8 cellular contexts compared by ENCODE assay signal in the genomic region with DNA sequence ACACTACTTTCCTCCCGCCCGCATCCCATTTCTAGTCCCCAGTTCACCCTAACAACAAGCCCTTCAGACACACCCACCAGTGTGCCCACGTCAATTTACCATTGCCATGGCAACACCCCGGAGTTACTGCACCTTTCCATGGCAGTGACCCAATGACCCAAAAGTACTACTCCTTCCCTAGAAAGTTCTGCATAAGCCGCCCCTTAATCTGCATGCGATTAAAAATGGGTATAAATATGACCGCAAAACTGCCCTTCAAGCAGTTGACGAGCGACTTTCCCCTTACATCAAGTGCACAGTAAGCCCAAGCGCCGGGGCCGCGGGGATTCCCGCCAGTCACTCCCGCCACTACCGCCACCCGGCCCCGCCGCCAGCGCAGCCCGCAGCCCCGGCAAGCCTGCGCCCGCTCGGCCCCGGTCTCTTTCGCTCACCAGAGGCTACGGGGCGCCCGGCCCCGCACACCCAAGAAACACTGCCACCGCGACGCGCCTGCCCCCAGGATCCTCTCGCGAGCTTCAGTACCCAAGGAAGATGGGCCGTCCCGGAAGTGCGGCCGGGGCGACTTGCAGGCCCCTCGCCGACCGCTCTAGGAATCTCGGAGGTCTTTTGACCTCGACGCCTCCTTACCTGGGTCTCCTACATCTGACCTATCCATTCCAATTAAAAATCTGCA. TPM values are rescaled to one million over a fixed set of nuclear protein-coding genes. Genes with fewer than 3 reads are reported as not detected.
DNase-seq lines count a peak whose midpoint lies in the region; ATAC-seq and TF ChIP-seq lines count a peak whose summit lies in the region.

No MANE protein-coding gene starts in this region.

- peak overlapping the region; percentile 81 to 97 (median 92) for H3K27ac Mint-ChIP-seq in naive B cell
- H3K27ac Mint-ChIP-seq in stimulated activated effector memory CD8-positive, alpha-beta T cell treated with anti-CD3 and anti-CD28 coated beads, Interleukin-12 subunit alpha, Interleukin-12 subunit beta, amount 100 ng/mL, for 72 hours, result peak overlapping the region; percentile 83

- DNase-seq in NCI-H748 (lab: John Stamatoyannopoulos, UW; ENCODE audit: unreplicated experiment), result peak; percentile 91
- peak; percentile 63 to 73 for DNase-seq in activated T-cell treated with anti-CD3 and anti-CD28 coated beads, Interleukin-2, amount 50 U/mL, for 48 hours
- DNase-seq in fibroblast of mammary gland (ENCODE audit: low read depth), result peak; percentile 84
- peak; percentile 70 for DNase-seq in naive B cell
- peak; percentile 20 to 59 for DNase-seq in stimulated activated effector memory CD8-positive, alpha-beta T cell treated with anti-CD3 and anti-CD28 coated beads, Interleukin-12 subunit alpha, Interleukin-12 subunit beta, amount 100 ng/mL, for 72 hours (ENCODE audit: low spot score in 2 of 2)
- DNase-seq in NK-92 treated with Interleukin-12 subunit alpha and Interleukin-12 subunit beta, amount 100 ng/mL, for 24 hours (lab: John Stamatoyannopoulos, UW), result no peak

- ATAC-seq in HG02798 (IDR thresholded peaks at IDR 0.05; ENCODE audit: poor library complexity, unreplicated experiment) (peak; percentile 93), naive B cell (ENCODE audit: low read depth in 2 of 2) (peak; percentile 86 to 87)
- ATAC-seq in stimulated activated effector memory CD8-positive, alpha-beta T cell treated with anti-CD3 and anti-CD28 coated beads, Interleukin-12 subunit alpha, Interleukin-12 subunit beta, amount 100 ng/mL, for 72 hours, result peak; percentile 91

- H3K9me3 Mint-ChIP-seq in naive B cell, result peaks cover 9 to 31% (median 28%) of the 10 kb centered on the region in 7 donors
- H3K9me3 Mint-ChIP-seq in stimulated activated effector memory CD8-positive, alpha-beta T cell treated with anti-CD3 and anti-CD28 coated beads, Interleukin-12 subunit alpha, Interleukin-12 subunit beta, amount 100 ng/mL, for 72 hours, result peaks cover 21% of the 10 kb centered on the region

- peaks cover 13 to 28% (median 20%) of the 10 kb centered on the region in 3 donors for H3K4me1 Mint-ChIP-seq in naive B cell
- H3K4me1 Mint-ChIP-seq in stimulated activated effector memory CD8-positive, alpha-beta T cell treated with anti-CD3 and anti-CD28 coated beads, Interleukin-12 subunit alpha, Interleukin-12 subunit beta, amount 100 ng/mL, for 72 hours, result peaks cover 14% of the 10 kb centered on the region

- peak overlapping the region; percentile 80 to 97 (median 93) for H3K4me3 Mint-ChIP-seq in naive B cell
- peak overlapping the region; percentile 86 for H3K4me3 Mint-ChIP-seq in stimulated activated effector memory CD8-positive, alpha-beta T cell treated with anti-CD3 and anti-CD28 coated beads, Interleukin-12 subunit alpha, Interleukin-12 subunit beta, amount 100 ng/mL, for 72 hours

- peaks cover 15 to 38% (median 27%) of the 10 kb centered on the region in 3 donors for H3K27me3 Mint-ChIP-seq in naive B cell

- no peak for TF ChIP-seq CTCF in fibroblast of mammary gland (conservative IDR thresholded peaks at IDR 0.05; ENCODE audit: control insufficient read depth, insufficient read depth, low read depth, low read length)

- H3K4me3 ChIP-seq in GM08714 (ENCODE audit: low read length) (peak overlapping the region; percentile 63; the same call in 1 of the 2 replicates), fibroblast of mammary gland (ENCODE audit: control insufficient read depth, low read depth, low read length) (peak overlapping the region; percentile 61)

- H3K36me3 Mint-ChIP-seq in naive B cell, result peaks cover 18 to 53% of the 10 kb centered on the region in 2 donors
- peaks cover 7% of the 10 kb centered on the region for H3K36me3 Mint-ChIP-seq in stimulated activated effector memory CD8-positive, alpha-beta T cell treated with anti-CD3 and anti-CD28 coated beads, Interleukin-12 subunit alpha, Interleukin-12 subunit beta, amount 100 ng/mL, for 72 hours

RNA-seq across cellular contexts. Expression of a gene that starts 27.2 kb away (rescaled TPM):
- 1 to 10 TPM; 4.6 to 6.0 (median 5.4) TPM for polyA plus RNA-seq in naive B cell (ENCODE audit: low read depth in 6 of 6)

RNA-seq across cellular contexts. Expression of a gene that starts 36.7 kb away (rescaled TPM):
- polyA plus RNA-seq in naive B cell (ENCODE audit: low read depth in 6 of 6), result 1 to 10 TPM; 3.6 to 6.6 (median 5.4) TPM

RNA-seq across cellular contexts. Expression of a gene that starts 44.2 kb away (rescaled TPM):
- polyA plus RNA-seq in naive B cell (ENCODE audit: low read depth in 6 of 6), result 1 to 10 TPM in 5 of 6 donors, not detected in 1; 1.4 to 7.8 (median 4.0) TPM
